36 cellular contexts compared by ENCODE assay signal in the genomic region with DNA sequence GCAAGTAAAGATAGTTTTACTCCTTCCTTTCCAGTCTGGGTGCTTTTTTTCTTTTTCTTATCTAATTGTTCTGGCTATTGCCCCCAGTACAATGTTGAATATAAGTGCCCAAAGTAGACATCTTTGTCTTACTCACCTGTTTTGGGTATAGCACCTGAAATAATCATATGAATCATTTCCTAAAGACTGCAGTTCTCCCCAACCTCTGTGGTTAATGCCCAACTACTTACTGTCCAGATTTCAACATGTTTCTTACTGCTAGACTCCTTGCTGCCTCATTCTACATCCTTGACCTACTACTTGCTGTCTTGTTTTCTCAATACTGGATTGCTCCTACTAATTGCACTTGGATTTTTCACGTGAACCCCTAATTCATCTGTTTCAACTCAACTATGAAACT.
"Had no signal": no experiment of that assay in that cellular context is flagged by ENCODE, and none has a peak within 500 bp of the region (broad histone marks: within the 10 kb centered on the region; RNA-seq: fewer than 3 reads in every experiment).

No MANE protein-coding gene starts in this region.

- H3K4me3 Mint-ChIP-seq: activated B cell treated with CpG ODN at 0.5 μM for 24 hours; activated CD4-positive, alpha-beta memory T cell treated with anti-CD3 and anti-CD28 coated beads for 36 hours; activated CD8-positive, alpha-beta memory T cell treated with anti-CD3 and anti-CD28 coated beads, Interleukin-2, amount 10 ng/mL, durations not matched to agents 7 days and 5 days; activated naive CD4-positive, alpha-beta T cell treated with anti-CD3 and anti-CD28 coated beads for 36 hours; activated T-cell treated with anti-CD3 and anti-CD28 coated beads, Interleukin-2, amount 50 U/mL, for 24 hours; activated T-helper 1 cell treated with anti-CD3 and anti-CD28 coated beads, Interleukin-12 subunit alpha, Interleukin-12 subunit beta, Interleukin-2, Interleukin-4 antibody, amounts not matched to agents 30 ng/mL and 10 ng/mL and 1 ng/mL, durations not matched to agents 14 hours and 24 hours and 36 hours; brain; central memory CD8-positive, alpha-beta T cell; IgD-negative memory B cell had no signal

- H2AFZ ChIP-seq: PC-9 had no signal

- H3K4me1 Mint-ChIP-seq: activated B cell treated with CpG ODN at 0.5 μM for 24 hours; brain; central memory CD8-positive, alpha-beta T cell; IgD-negative memory B cell had no signal

- H3K4me3 ChIP-seq: adrenal gland, cardiac muscle cell, MG63, PC-9 had no signal

- H3K27me3 ChIP-seq: adrenal gland, cardiac muscle cell, MG63 had no signal

- H3K4me2 ChIP-seq: PC-9 had no signal

- H3K36me3 ChIP-seq: adrenal gland, cardiac muscle cell, MG63 had no signal

- FAIRE-seq: RCC 7860 had no signal

- H3K4me1 ChIP-seq: adrenal gland had no signal

- H3K27ac Mint-ChIP-seq: activated B cell treated with CpG ODN at 0.5 μM for 24 hours; activated CD4-positive, alpha-beta memory T cell treated with anti-CD3 and anti-CD28 coated beads for 36 hours; activated CD8-positive, alpha-beta memory T cell treated with anti-CD3 and anti-CD28 coated beads, Interleukin-2, amount 10 ng/mL, durations not matched to agents 7 days and 5 days; activated naive CD4-positive, alpha-beta T cell treated with anti-CD3 and anti-CD28 coated beads for 36 hours; activated T-cell treated with anti-CD3 and anti-CD28 coated beads, Interleukin-2, amount 50 U/mL, for 24 hours; activated T-helper 1 cell treated with anti-CD3 and anti-CD28 coated beads, Interleukin-12 subunit alpha, Interleukin-12 subunit beta, Interleukin-2, Interleukin-4 antibody, amounts not matched to agents 30 ng/mL and 10 ng/mL and 1 ng/mL, durations not matched to agents 14 hours and 24 hours and 36 hours; brain; IgD-negative memory B cell had no signal

- H3K27ac ChIP-seq: adrenal gland, cardiac muscle cell, PC-9, RWPE1, VCaP had no signal

- H3K27me3 Mint-ChIP-seq: activated B cell treated with CpG ODN at 0.5 μM for 24 hours; activated CD4-positive, alpha-beta memory T cell treated with anti-CD3 and anti-CD28 coated beads for 36 hours; activated CD8-positive, alpha-beta memory T cell treated with anti-CD3 and anti-CD28 coated beads, Interleukin-2, amount 10 ng/mL, durations not matched to agents 7 days and 5 days; activated T-cell treated with anti-CD3 and anti-CD28 coated beads, Interleukin-2, amount 50 U/mL, for 24 hours; central memory CD8-positive, alpha-beta T cell; IgD-negative memory B cell had no signal

- DNase-seq: activated B cell treated with CpG ODN at 0.5 μM for 24 hours; activated CD4-positive, alpha-beta memory T cell treated with anti-CD3 and anti-CD28 coated beads for 36 hours; activated CD4-positive, alpha-beta T cell treated with anti-CD3 and anti-CD28 coated beads for 4 hours; activated CD4-positive, alpha-beta T cell treated with anti-CD3 and anti-CD28 coated beads, Interleukin-2, amount 50 U/mL, for 1 hour; activated CD4-positive, CD25-positive, alpha-beta regulatory T cell treated with anti-CD3 and anti-CD28 coated beads, Interleukin-2, amount 50 U/mL, for 72 hours; activated CD8-positive, alpha-beta memory T cell treated with anti-CD3 and anti-CD28 coated beads for 24 hours; activated CD8-positive, alpha-beta memory T cell treated with anti-CD3 and anti-CD28 coated beads, Interleukin-2, amount 10 ng/mL, durations not matched to agents 7 days and 5 days; activated gamma-delta T cell treated with Interleukin-2 at 50 U/mL for 16 hours; activated naive CD4-positive, alpha-beta T cell treated with anti-CD3 and anti-CD28 coated beads for 36 hours; activated T-cell treated with anti-CD3 and anti-CD28 coated beads, Interleukin-2, amount 50 U/mL, for 24 hours; adrenal gland; anterior cingulate cortex; Karpas-422; KBM-7; MG63; NCI-H1105; NCI-H1417 treated with DMSO at 0.1 percent for 48 hours; NCI-H187 treated with DMSO at 0.1 percent for 48 hours; NCI-H2081; NCI-H2171 treated with DMSO at 0.1 percent for 48 hours; NCI-H345; NCI-H524 treated with DMSO at 0.1 percent for 48 hours; PC-9; Right ventricle myocardium superior; SW 1271; T-helper 1 cell; T-helper 2 cell; T-helper 9 cell had no signal
